1 cellular context compared by ENCODE assay signal in genomic region chr18:35949903-35950627, GRCh38.
TF ChIP-seq lines count a peak whose summit lies in the region.

No MANE protein-coding gene starts in this region.

TF ChIP-seq in HEK293, 187 proteins besides CTCF, POLR2A, EP300 and RAD21 (continued from another document):
- TF ChIP-seq, protein P1, sequence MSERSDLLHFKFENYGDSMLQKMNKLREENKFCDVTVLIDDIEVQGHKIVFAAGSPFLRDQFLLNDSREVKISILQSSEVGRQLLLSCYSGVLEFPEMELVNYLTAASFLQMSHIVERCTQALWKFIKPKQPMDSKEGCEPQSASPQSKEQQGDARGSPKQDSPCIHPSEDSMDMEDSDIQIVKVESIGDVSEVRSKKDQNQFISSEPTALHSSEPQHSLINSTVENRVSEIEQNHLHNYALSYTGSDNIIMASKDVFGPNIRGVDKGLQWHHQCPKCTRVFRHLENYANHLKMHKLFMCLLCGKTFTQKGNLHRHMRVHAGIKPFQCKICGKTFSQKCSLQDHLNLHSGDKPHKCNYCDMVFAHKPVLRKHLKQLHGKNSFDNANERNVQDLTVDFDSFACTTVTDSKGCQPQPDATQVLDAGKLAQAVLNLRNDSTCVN (tag by site-specific recombination; optimal IDR thresholded peaks at IDR 0.05): peak; percentile 26
- TF ChIP-seq ZNF791 (tag by site-specific recombination; IDR thresholded peaks at IDR 0.05) (no peak), MEIS1 (CRISPR knock-in tag; IDR thresholded peaks at IDR 0.05; ENCODE audit: borderline replicate concordance) (no peak), GLIS2 (tag by site-specific recombination; IDR thresholded peaks at IDR 0.05) (peak; percentile 73), ZNF214 (tag by site-specific recombination; IDR thresholded peaks at IDR 0.05; ENCODE audit: borderline replicate concordance) (no peak), ZNF776 (tag by site-specific recombination; IDR thresholded peaks at IDR 0.05; ENCODE audit: borderline replicate concordance) (no peak), ZNF335 (tag by site-specific recombination; conservative IDR thresholded peaks at IDR 0.05) (no peak), ZNF423 (tag by site-specific recombination; IDR thresholded peaks at IDR 0.05) (no peak), TRIM28 (IDR thresholded peaks at IDR 0.05; ENCODE audit: borderline replicate concordance, low read length) (peak; percentile 83; the same call in 1 of the 2 replicates), HOXC10 (CRISPR knock-in tag; IDR thresholded peaks at IDR 0.05) (no peak), ZBTB8A (tag by site-specific recombination; IDR thresholded peaks at IDR 0.05) (peak; percentile 44), ZBTB48 (tag by site-specific recombination; IDR thresholded peaks at IDR 0.05) (peak; percentile 68; the same call in 1 of the 2 replicates), ZEB2 (tag by site-specific recombination; IDR thresholded peaks at IDR 0.05) (0 out of 2 replicates have a peak, but pooled peaks have one; percentile 22), ZNF155 (tag by site-specific recombination; IDR thresholded peaks at IDR 0.05) (no peak), KLF9 (tag by site-specific recombination; IDR thresholded peaks at IDR 0.05; ENCODE audit: low read depth) (no peak), ZBTB1 (tag by site-specific recombination; IDR thresholded peaks at IDR 0.05) (no peak), ZNF433 (tag by site-specific recombination; IDR thresholded peaks at IDR 0.05; ENCODE audit: low read depth) (no peak), ZBTB20 (tag by site-specific recombination; IDR thresholded peaks at IDR 0.05) (peak; percentile 91), IKZF3 (tag by site-specific recombination; IDR thresholded peaks at IDR 0.05) (peak; percentile 53; the same call in 1 of the 2 replicates), ZNF202 (tag by site-specific recombination; IDR thresholded peaks at IDR 0.05; ENCODE audit: borderline replicate concordance) (no peak), ZSCAN18 (tag by site-specific recombination; IDR thresholded peaks at IDR 0.05) (no peak), SP7 (tag by site-specific recombination; IDR thresholded peaks at IDR 0.05) (no peak), ZNF610 (tag by site-specific recombination; IDR thresholded peaks at IDR 0.05; ENCODE audit: borderline replicate concordance) (peak; percentile 57; the same call in 1 of the 2 replicates), ZFP37 (tag by site-specific recombination; IDR thresholded peaks at IDR 0.05) (peak; percentile 73; the same call in 1 of the 2 replicates), ZNF792 (tag by site-specific recombination; IDR thresholded peaks at IDR 0.05) (no peak), ZNF660 (tag by site-specific recombination; IDR thresholded peaks at IDR 0.05) (peak; percentile 52; the same call in 1 of the 2 replicates), KLF1 (tag by site-specific recombination; IDR thresholded peaks at IDR 0.05) (0 out of 2 replicates have a peak, but pooled peaks have one; percentile 17), ZNF600 (tag by site-specific recombination; IDR thresholded peaks at IDR 0.05) (no peak), HOXD13 (CRISPR knock-in tag; IDR thresholded peaks at IDR 0.05; ENCODE audit: borderline replicate concordance) (no peak), ZBTB11 (tag by site-specific recombination; conservative IDR thresholded peaks at IDR 0.05; ENCODE audit: low read depth) (peak; percentile 47)
- TF ChIP-seq, protein P2, sequence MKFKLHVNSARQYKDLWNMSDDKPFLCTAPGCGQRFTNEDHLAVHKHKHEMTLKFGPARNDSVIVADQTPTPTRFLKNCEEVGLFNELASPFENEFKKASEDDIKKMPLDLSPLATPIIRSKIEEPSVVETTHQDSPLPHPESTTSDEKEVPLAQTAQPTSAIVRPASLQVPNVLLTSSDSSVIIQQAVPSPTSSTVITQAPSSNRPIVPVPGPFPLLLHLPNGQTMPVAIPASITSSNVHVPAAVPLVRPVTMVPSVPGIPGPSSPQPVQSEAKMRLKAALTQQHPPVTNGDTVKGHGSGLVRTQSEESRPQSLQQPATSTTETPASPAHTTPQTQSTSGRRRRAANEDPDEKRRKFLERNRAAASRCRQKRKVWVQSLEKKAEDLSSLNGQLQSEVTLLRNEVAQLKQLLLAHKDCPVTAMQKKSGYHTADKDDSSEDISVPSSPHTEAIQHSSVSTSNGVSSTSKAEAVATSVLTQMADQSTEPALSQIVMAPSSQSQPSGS (tag by site-specific recombination; IDR thresholded peaks at IDR 0.05; ENCODE audit: low read depth): no peak
- TF ChIP-seq, protein P3, sequence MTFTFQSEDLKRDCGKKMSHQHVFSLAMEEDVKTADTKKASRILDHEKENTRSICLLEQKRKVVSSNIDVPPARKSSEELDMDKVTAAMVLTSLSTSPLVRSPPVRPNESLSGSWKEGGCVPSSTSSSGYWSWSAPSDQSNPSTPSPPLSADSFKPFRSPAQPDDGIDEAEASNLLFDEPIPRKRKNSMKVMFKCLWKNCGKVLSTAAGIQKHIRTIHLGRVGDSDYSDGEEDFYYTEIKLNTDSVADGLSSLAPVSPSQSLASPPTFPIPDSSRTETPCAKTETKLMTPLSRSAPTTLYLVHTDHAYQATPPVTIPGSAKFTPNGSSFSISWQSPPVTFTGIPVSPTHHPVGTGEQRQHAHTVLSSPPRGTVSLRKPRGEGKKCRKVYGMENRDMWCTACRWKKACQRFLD (tag by site-specific recombination; IDR thresholded peaks at IDR 0.05): no peak
- TF ChIP-seq, protein P4, sequence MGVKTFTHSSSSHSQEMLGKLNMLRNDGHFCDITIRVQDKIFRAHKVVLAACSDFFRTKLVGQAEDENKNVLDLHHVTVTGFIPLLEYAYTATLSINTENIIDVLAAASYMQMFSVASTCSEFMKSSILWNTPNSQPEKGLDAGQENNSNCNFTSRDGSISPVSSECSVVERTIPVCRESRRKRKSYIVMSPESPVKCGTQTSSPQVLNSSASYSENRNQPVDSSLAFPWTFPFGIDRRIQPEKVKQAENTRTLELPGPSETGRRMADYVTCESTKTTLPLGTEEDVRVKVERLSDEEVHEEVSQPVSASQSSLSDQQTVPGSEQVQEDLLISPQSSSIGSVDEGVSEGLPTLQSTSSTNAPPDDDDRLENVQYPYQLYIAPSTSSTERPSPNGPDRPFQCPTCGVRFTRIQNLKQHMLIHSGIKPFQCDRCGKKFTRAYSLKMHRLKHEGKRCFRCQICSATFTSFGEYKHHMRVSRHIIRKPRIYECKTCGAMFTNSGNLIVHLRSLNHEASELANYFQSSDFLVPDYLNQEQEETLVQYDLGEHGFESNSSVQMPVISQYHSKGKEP (tag by site-specific recombination; IDR thresholded peaks at IDR 0.05): no peak
